ENCODE assay signal across 11 cellular contexts in the genomic region with DNA sequence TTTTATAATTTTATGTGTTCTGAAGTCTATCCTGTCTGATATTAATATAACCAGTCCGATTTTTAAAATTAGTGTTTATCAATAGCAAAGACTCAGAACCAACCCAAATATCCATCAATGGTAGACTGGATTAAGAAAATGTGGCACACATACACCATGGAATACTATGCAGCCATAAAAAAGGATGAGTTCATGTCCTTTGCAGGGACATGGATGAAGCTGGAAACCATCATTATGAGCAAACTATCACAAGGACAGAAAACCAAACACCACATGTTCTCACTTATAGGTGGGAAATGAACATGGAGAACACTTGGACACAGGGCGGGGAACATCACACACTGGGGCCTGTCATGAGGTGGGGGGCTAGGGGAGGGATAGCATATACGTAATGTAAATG. TPM values are rescaled to one million over a fixed set of nuclear protein-coding genes. Genes with fewer than 3 reads are reported as not detected.
DNase-seq lines count a peak whose midpoint lies in the region; ATAC-seq, FAIRE-seq and TF ChIP-seq lines count a peak whose summit lies in the region.
"Not testable (repeated sequence)": the region's sequence is repeated elsewhere in the genome, so short reads cannot be mapped to it uniquely, and the experiment has no call there.
"Had no signal": no experiment of that assay in that cellular context is flagged by ENCODE, and none has a peak within 500 bp of the region (broad histone marks: within the 10 kb centered on the region; RNA-seq: fewer than 3 reads in every experiment).

No MANE protein-coding gene starts in this region.

- not testable (repeated sequence) for H4K20me1 ChIP-seq in K562 (replicated peaks; ENCODE audit: control insufficient read depth, insufficient read depth, low read length)

- not testable (repeated sequence) for H3K4me3 Mint-ChIP-seq in osteocyte (ENCODE audit: unreplicated experiment)

- not testable (repeated sequence) for TF ChIP-seq EP300 in K562 (IDR thresholded peaks at IDR 0.05; ENCODE audit: low read length); esophagus muscularis mucosa (IDR thresholded peaks at IDR 0.05)

- not testable (repeated sequence) for H3K36me3 Mint-ChIP-seq in osteocyte (ENCODE audit: unreplicated experiment)

- TF ChIP-seq CTCF in HEK293 (tag by site-specific recombination; IDR thresholded peaks at IDR 0.05); K562 (IDR thresholded peaks at IDR 0.05 in 2 of 3, conservative IDR thresholded peaks at IDR 0.05 in 1 of 3; ENCODE audit: insufficient read depth in 2 of 3, low read depth in 1 of 3, low read length in 3 of 3); esophagus muscularis mucosa (IDR thresholded peaks at IDR 0.05); osteocyte (IDR thresholded peaks at IDR 0.05): not testable (repeated sequence)

- H3K4me1 ChIP-seq in HEK293 (ENCODE audit: control insufficient read depth, insufficient read depth, low read length); K562 (replicated peaks in 1 of 2; ENCODE audit: control insufficient read depth in 2 of 2, insufficient read depth in 2 of 2, low read length in 2 of 2); esophagus muscularis mucosa: not testable (repeated sequence)

- peak; percentile 1 for DNase-seq in activated CD8-positive, alpha-beta memory T cell treated with anti-CD3 and anti-CD28 coated beads, Interleukin-2, amount 50 U/mL, for 48 hours
- DNase-seq in K562 (ENCODE audit: extremely low read depth in 1 of 4, low spot score in 3 of 4) = not testable (repeated sequence)
- DNase-seq in esophagus muscularis mucosa (ENCODE audit: extremely low spot score) (peak; percentile 29), osteocyte (ENCODE audit: extremely low spot score, unreplicated experiment) (peak; percentile 15)

- H3K9ac ChIP-seq in K562 (ENCODE audit: insufficient read depth in 1 of 2, low read depth in 2 of 2, low read length in 2 of 2) = not testable (repeated sequence)

- H3K79me2 ChIP-seq in K562 (ENCODE audit: control insufficient read depth, insufficient read depth, low read length) = not testable (repeated sequence)

- H3K27ac ChIP-seq in HEK293 (ENCODE audit: extremely low read depth, low read depth, low read length); K562 (ENCODE audit: extremely low read depth, low read depth, low read length); esophagus muscularis mucosa (replicated peaks in 1 of 4): not testable (repeated sequence)

- in situ Hi-C loops in K562 (cut with MboI) = not testable (repeated sequence)

- POLR2A ChIA-PET in HEK293 (lab: Yijun Ruan, JAX); K562 (lab: Yijun Ruan, JAX): not testable (repeated sequence)

- not testable (repeated sequence) for H3K4me3 ChIP-seq in HEK293 (ENCODE audit: low read depth, low read length); K562; esophagus muscularis mucosa

- WGBS in K562 (ENCODE audit: insufficient coverage, low coverage, missing lambda C conversion rate) = 20% methylated on average over 3 of the region's 3 CpGs
- 100% methylated on average over 3 of the region's 3 CpGs for WGBS in esophagus muscularis mucosa

- H3K27me3 ChIP-seq in K562 (ENCODE audit: control insufficient read depth in 2 of 2, insufficient read depth in 2 of 2, low read length in 2 of 2) = peaks cover 21 to 22% of the 10 kb centered on the region in 2 experiments; a peak in 4 of 5 replicates
- H3K27me3 ChIP-seq in esophagus muscularis mucosa = peaks cover 0 to 11% (median 0%) of the 10 kb centered on the region in 4 donors

- TF ChIP-seq RAD21 in K562 (CRISPR knock-in tag; conservative IDR thresholded peaks at IDR 0.05 in 1 of 2, IDR thresholded peaks at IDR 0.05 in 1 of 2) = not testable (repeated sequence)

- CTCF ChIA-PET in HEK293 (lab: Yijun Ruan, JAX) = interaction anchor here (0.6 to 0.8 kb wide), 3 partner anchors 16 to 516 kb away, joined by 3 to 4 read pairs (median 3); no protein-coding TSS in a partner anchor
- CTCF ChIA-PET in K562 (lab: Yijun Ruan, JAX; ENCODE audit: low intra/inter-chr PET ratio) = not testable (repeated sequence)

- intact Hi-C loops in K562 (cut with micrococcal nuclease); esophagus muscularis mucosa (cut with DNase I): not testable (repeated sequence)

- H2AFZ ChIP-seq in K562 (ENCODE audit: low read depth, low read length) = not testable (repeated sequence)

- not testable (repeated sequence) for H3K27me3 Mint-ChIP-seq in osteocyte (ENCODE audit: unreplicated experiment)

- not testable (repeated sequence) for H3K36me3 ChIP-seq in HEK293 (ENCODE audit: control insufficient read depth in 2 of 2, insufficient read depth in 1 of 2, low read length in 2 of 2); K562 (ENCODE audit: control insufficient read depth, insufficient read depth, low read length); esophagus muscularis mucosa

- H3K9me3 Mint-ChIP-seq in osteocyte (ENCODE audit: unreplicated experiment) = peaks cover 20% of the 10 kb centered on the region

- BruUV-seq in K562 (replicated peaks; lab: Mats Ljungman, UMichigan) = not testable (repeated sequence)

- not testable (repeated sequence) for ATAC-seq in K562

- H3K27ac Mint-ChIP-seq in osteocyte (ENCODE audit: unreplicated experiment) = not testable (repeated sequence)

- not testable (repeated sequence) for H3K9me3 ChIP-seq in HEK293 (ENCODE audit: control insufficient read depth, insufficient read depth, low read depth, low read length); K562 (replicated peaks; ENCODE audit: control insufficient read depth, insufficient read depth, low read depth, low read length); esophagus muscularis mucosa

- H3K9me1 ChIP-seq in K562 (ENCODE audit: control insufficient read depth, insufficient read depth, low read length) = not testable (repeated sequence)

- not testable (repeated sequence) for H3K4me2 ChIP-seq in K562 (ENCODE audit: insufficient read depth, low read length)

- H3K4me1 Mint-ChIP-seq in osteocyte (ENCODE audit: unreplicated experiment) = not testable (repeated sequence)

- FAIRE-seq in K562 (lab: Jason Lieb, UNC) = not testable (repeated sequence)

- TF ChIP-seq POLR2A in K562 (conservative IDR thresholded peaks at IDR 0.05); esophagus muscularis mucosa (IDR thresholded peaks at IDR 0.05; ENCODE audit: low read depth): not testable (repeated sequence)

TF ChIP-seq in HEK293, 187 proteins besides CTCF, POLR2A, EP300 and RAD21:
- TF ChIP-seq ZNF146 (tag by site-specific recombination; IDR thresholded peaks at IDR 0.05) = peak; percentile 85

TF ChIP-seq in K562, 482 proteins besides CTCF, POLR2A, EP300 and RAD21:
- TF ChIP-seq BCOR (IDR thresholded peaks at IDR 0.05) = 0 out of 2 replicates have a peak, but pooled peaks have one; percentile 23
- TF ChIP-seq ZNF146 (CRISPR knock-in tag; IDR thresholded peaks at IDR 0.05; ENCODE audit: unreplicated experiment) = peak; percentile 75

RNA-seq across cellular contexts. Expression of gene ADGRD1, which starts 16.2 kb away (rescaled TPM):
- total RNA-seq in K562 (2011; cell fraction: chromatin; rRNA removed; ENCODE audit: low replicate concordance) = 11.2 and 13.0 TPM in 2 replicates
- total RNA-seq in K562 (2011; cell fraction: nucleolus; rRNA removed) = 8.5 and 12.1 TPM in 2 replicates
- 8.5 and 11.0 TPM in 2 replicates for total RNA-seq in K562 (2011; cell fraction: nucleoplasm; rRNA removed)
- total RNA-seq in K562 (2014; rRNA removed) (3.3 and 4.4 TPM in 2 replicates), K562 (2014; rRNA removed; fragmentation: Illumina TruSeq; extraction: Trizol) (4.4 and 4.7 TPM in 2 replicates), K562 (2015; rRNA removed; fragmentation: Illumina TruSeq; extraction: Trizol) (3.2 and 3.4 TPM in 2 replicates), K562 (2021) (11.7 and 12.8 TPM in 2 replicates), esophagus muscularis mucosa (10 to 100 TPM; 28.2 to 52.4 (median 41.8) TPM), osteocyte (1.0 and 1.5 TPM in 2 replicates)
- polyA plus RNA-seq in K562 (2011; rRNA removed) (2.3 and 13.2 TPM in 2 replicates), K562 (2014; fragmentation: Illumina TruSeq; extraction: Trizol) (3.8 TPM in 2 replicates), K562 (2014; fragmentation: Nextera tagmentation; extraction: Ambion mirVana) (1 to 10 TPM; 1.7 to 2.0 TPM), K562 (2014; rRNA removed) (2.9 and 4.6 TPM in 2 replicates)
- polyA plus RNA-seq in K562 (2011; cell fraction: cytosol; rRNA removed) = 2.6 and 6.7 TPM in 2 replicates
- polyA plus RNA-seq in K562 (2011; cell fraction: nucleus; rRNA removed) = 17.3 and 66.1 TPM in 2 replicates
- polyA plus RNA-seq in K562 (2012) = 6.1 and 17.1 TPM in 2 replicates
- polyA minus RNA-seq in K562 (2011; rRNA and poly(A)+ RNA removed) = 1.8 and 14.4 TPM in 2 replicates
- 1.7 and 12.6 TPM in 2 replicates for polyA minus RNA-seq in K562 (2011; cell fraction: cytosol; rRNA and poly(A)+ RNA removed)
- 7.0 and 20.3 TPM in 2 replicates for polyA minus RNA-seq in K562 (2011; cell fraction: nucleus; rRNA and poly(A)+ RNA removed)
- total RNA-seq: A673; Calu3; CD4-positive, alpha-beta memory T cell; CD4-positive, CD25-positive, alpha-beta regulatory T cell; CD8-positive, alpha-beta T cell had no signal
- polyA plus RNA-seq: CD4-positive, alpha-beta memory T cell; CD8-positive, alpha-beta memory T cell had no signal
